Comparison of ENCODE assay signal across 11 cellular contexts in genomic region chr2:60426341-60426740, GRCh38.
"Had no signal": no experiment of that assay in that cellular context is flagged by ENCODE, and none has a peak within 500 bp of the region (broad histone marks: within the 10 kb centered on the region; RNA-seq: fewer than 3 reads in every experiment).

No MANE protein-coding gene starts in this region.

- H2AFZ ChIP-seq: GM23248, GM23338 had no signal

- H3K9ac ChIP-seq: GM23248 had no signal

- H3K4me2 ChIP-seq: GM23338 had no signal

- FAIRE-seq: H1, H54 had no signal

- H3K27ac ChIP-seq: GM23248 had no signal

- H3K4me3 ChIP-seq: GM23248, GM23338, HAP-1 had no signal

- ATAC-seq: GM23338, HCT116 had no signal

- H3K9me3 ChIP-seq: HAP-1 had no signal

- DNase-seq: GM23248, GOT3, H7, H9, HCEC 1CT, HFFc6 had no signal

- H3K36me3 ChIP-seq: HAP-1 had no signal
